14 cellular contexts compared by ENCODE assay signal in genomic region chr7:23472556-23472955, GRCh38. TPM values are rescaled to one million over a fixed set of nuclear protein-coding genes. Genes with fewer than 3 reads are reported as not detected.
A peak's percentile ranks its signal among the peaks of the same experiment; 100 is the strongest.
DNase-seq lines count a peak whose midpoint lies in the region; ATAC-seq and TF ChIP-seq lines count a peak whose summit lies in the region.
"Had no signal": no experiment of that assay in that cellular context is flagged by ENCODE, and none has a peak within 500 bp of the region (broad histone marks: within the 10 kb centered on the region; RNA-seq: fewer than 3 reads in every experiment).

No MANE protein-coding gene starts in this region.

- H3K9me3 Mint-ChIP-seq in endothelial cell (ENCODE audit: unreplicated experiment), result no peaks in the 10 kb centered on the region
- H3K9me3 Mint-ChIP-seq: memory B cell, T-cell had no signal

- H2AFZ ChIP-seq in OCI-LY1 (ENCODE audit: low read length), result no peak overlapping the region
- H2AFZ ChIP-seq: parathyroid adenoma had no signal

- H3K27me3 ChIP-seq in cardiac muscle cell (no peaks in the 10 kb centered on the region), heart left ventricle (peaks cover 89 to 100% (median 100%) of the 10 kb centered on the region in 9 donors), OCI-LY1 (ENCODE audit: insufficient read depth, low read length) (no peaks in the 10 kb centered on the region), left lung (peaks cover 97 to 100% of the 10 kb centered on the region in 2 donors)

- H3K4me1 ChIP-seq in cardiac muscle cell (ENCODE audit: low read depth) (peaks cover 20% of the 10 kb centered on the region), heart left ventricle (peaks cover 5 to 59% (median 37%) of the 10 kb centered on the region in 12 donors), OCI-LY1 (ENCODE audit: insufficient read depth, low read length, severe bottlenecking) (peaks cover 39% of the 10 kb centered on the region), left lung (peaks cover 25 to 58% of the 10 kb centered on the region in 2 donors)
- H3K4me1 ChIP-seq: parathyroid adenoma had no signal

- peak overlapping the region; percentile 96 for H3K27ac ChIP-seq in cardiac muscle cell
- no peak overlapping the region for H3K27ac ChIP-seq in heart left ventricle
- peak overlapping the region; percentile 99 for H3K27ac ChIP-seq in OCI-LY1 (ENCODE audit: low read depth, low read length, poor library complexity, severe bottlenecking)
- no peak overlapping the region for H3K27ac ChIP-seq in left lung
- H3K27ac ChIP-seq: parathyroid adenoma had no signal

- no peaks in the 10 kb centered on the region for H3K9me2 ChIP-seq in OCI-LY1 (ENCODE audit: low read depth, low read length)

- ATAC-seq in heart left ventricle (no peak), left lung (no peak), GM19328 (IDR thresholded peaks at IDR 0.05; ENCODE audit: unreplicated experiment) (no peak)
- ATAC-seq: T-cell had no signal

- H3K4me1 Mint-ChIP-seq in endothelial cell (ENCODE audit: unreplicated experiment), result peaks cover 31% of the 10 kb centered on the region

- peak overlapping the region; percentile 98 for H3K9ac ChIP-seq in OCI-LY1 (ENCODE audit: low read length)
- H3K9ac ChIP-seq: parathyroid adenoma had no signal

- H3K4me2 ChIP-seq in OCI-LY1 (ENCODE audit: low read length), result peak overlapping the region; percentile 81

- H3K4me3 ChIP-seq in cardiac muscle cell (peak overlapping the region; percentile 72), heart left ventricle (no peak overlapping the region), OCI-LY1 (ENCODE audit: low read depth, low read length, poor library complexity, severe bottlenecking) (peak overlapping the region; percentile 86), left lung (no peak overlapping the region)

- H3K36me3 ChIP-seq in cardiac muscle cell, result no peaks in the 10 kb centered on the region
- no peaks in the 10 kb centered on the region for H3K36me3 ChIP-seq in heart left ventricle
- H3K36me3 ChIP-seq in OCI-LY1 (ENCODE audit: insufficient read depth, low read length), result no peaks in the 10 kb centered on the region
- H3K36me3 ChIP-seq in left lung, result no peaks in the 10 kb centered on the region

- H4K20me1 ChIP-seq in OCI-LY1 (ENCODE audit: insufficient read depth, low read length), result no peaks in the 10 kb centered on the region

- peaks cover 52% of the 10 kb centered on the region for H3K79me2 ChIP-seq in OCI-LY1 (ENCODE audit: insufficient read depth, low read length)
- H3K79me2 ChIP-seq: parathyroid adenoma had no signal

- peaks cover 12% of the 10 kb centered on the region for H3F3A ChIP-seq in OCI-LY1 (ENCODE audit: insufficient read depth, low read length)

- TF ChIP-seq POLR2A in heart left ventricle (IDR thresholded peaks at IDR 0.05), result no peak

- peaks cover 27% of the 10 kb centered on the region for H3K27me3 Mint-ChIP-seq in endothelial cell (ENCODE audit: unreplicated experiment)

- intact Hi-C loops in heart left ventricle (cut with DNase I) (loop anchor here in 1 of 10 donors (10.0 kb wide), 1 partner anchor 288 kb away; the partner anchor contains the start of gene NUP42), left lung (cut with DNase I) (no loop called here)

- peaks cover 5% of the 10 kb centered on the region for H3K36me3 Mint-ChIP-seq in endothelial cell (ENCODE audit: low read depth, unreplicated experiment)
- H3K36me3 Mint-ChIP-seq: T-cell had no signal

- TF ChIP-seq CTCF in cardiac muscle cell (IDR thresholded peaks at IDR 0.05; ENCODE audit: low read depth, low read length) (no peak), heart left ventricle (IDR thresholded peaks at IDR 0.05) (no peak), OCI-LY1 (IDR thresholded peaks at IDR 0.05; ENCODE audit: low read length) (no peak), endothelial cell (IDR thresholded peaks at IDR 0.05; ENCODE audit: unreplicated experiment) (no peak), left lung (IDR thresholded peaks at IDR 0.05) (no peak)

- H3K9me3 ChIP-seq in cardiac muscle cell (ENCODE audit: low read depth), result no peaks in the 10 kb centered on the region
- no peaks in the 10 kb centered on the region for H3K9me3 ChIP-seq in heart left ventricle
- H3K9me3 ChIP-seq in OCI-LY1 (ENCODE audit: low read length), result no peaks in the 10 kb centered on the region
- H3K9me3 ChIP-seq in left lung, result no peaks in the 10 kb centered on the region

- peak overlapping the region; percentile 97 for H3K4me3 Mint-ChIP-seq in endothelial cell (ENCODE audit: unreplicated experiment)
- H3K4me3 Mint-ChIP-seq: memory B cell had no signal

- H3K27ac Mint-ChIP-seq in endothelial cell (ENCODE audit: unreplicated experiment), result peak overlapping the region; percentile 99
- H3K27ac Mint-ChIP-seq: memory B cell had no signal

- DNase-seq in cardiac muscle cell (ENCODE audit: low read depth in 1 of 2, low spot score in 1 of 2) (no peak), heart left ventricle (no peak), endothelial cell (ENCODE audit: low spot score) (no peak), 8988T (no peak), left lung (no peak), NCI-H2029 treated with DMSO at 0.1 percent for 48 hours (lab: John Stamatoyannopoulos, UW) (no peak)
- DNase-seq: activated CD4-positive, alpha-beta T cell treated with anti-CD3 and anti-CD28 coated beads for 4 hours; NK-92 treated with Interleukin-12 subunit alpha and Interleukin-12 subunit beta, amount 100 ng/mL, for 24 hours; stimulated activated CD4-positive, alpha-beta T cell treated with anti-CD3 and anti-CD28 coated beads, Interleukin-12 subunit alpha, Interleukin-12 subunit beta, amount 100 ng/mL, for 4 hours; T-cell had no signal

RNA-seq across cellular contexts. Expression of gene IGF2BP3, which starts 2.3 kb away (rescaled TPM):
- total RNA-seq in cardiac muscle cell, result 44.9 and 59.3 TPM in 2 replicates
- polyA plus RNA-seq in cardiac muscle cell, result 30.5 and 45.5 TPM in 2 replicates
- total RNA-seq in heart left ventricle, result 1 to 10 TPM in 2 of 9 donors, under 1 TPM in 3, not detected in 4; 0.27 to 2.2 (median 0.69) TPM
- polyA plus RNA-seq in heart left ventricle, result under 1 TPM in 1 of 2 donors, not detected in 1; 0.30 TPM
- 92.8 TPM for total RNA-seq in endothelial cell (ENCODE audit: unreplicated experiment)
- 1 to 10 TPM; 1.8 to 2.0 TPM for total RNA-seq in left lung

RNA-seq across cellular contexts. Expression of gene TRA2A, which starts 59.2 kb away (rescaled TPM):
- total RNA-seq in cardiac muscle cell, result 31.1 and 47.4 TPM in 2 replicates
- polyA plus RNA-seq in cardiac muscle cell, result 55.8 and 68.7 TPM in 2 replicates
- total RNA-seq in heart left ventricle, result 10 to 100 TPM; 13.2 to 55.7 (median 30.6) TPM
- 10 to 100 TPM; 32.5 to 37.6 TPM for polyA plus RNA-seq in heart left ventricle
- 107 TPM for total RNA-seq in endothelial cell (ENCODE audit: unreplicated experiment)
- 10 to 100 TPM; 68.1 to 75.8 TPM for total RNA-seq in left lung

Comparison
In these comparisons a context has a peak if more than half of its experiments do, and no peak if none do; other contexts are left out.
1. H3K27ac ChIP-seq: peak in cardiac muscle cell (single experiment) and OCI-LY1 (single experiment); none in heart left ventricle (0 of 12) and left lung (0 of 2).
2. H3K4me3 ChIP-seq: peak in cardiac muscle cell (single experiment) and OCI-LY1 (single experiment); none in heart left ventricle (0 of 12) and left lung (0 of 2).
3. RNA of gene IGF2BP3, which starts 2.3 kb away (total RNA-seq): 92.8 TPM in endothelial cell (single experiment) and 44.9 to 59.3 TPM in cardiac muscle cell; 1.8 to 2.0 TPM in left lung and 0.27 to 2.2 TPM in heart left ventricle; every median in the first group is over 10 times any median in the second.